Comparison of ENCODE assay signal across 1 cellular context in genomic region chr5:139481122-139481533, GRCh38.
TF ChIP-seq lines count a peak whose summit lies in the region.

No MANE protein-coding gene starts in this region.

TF ChIP-seq in HCT116, 20 proteins besides CTCF, POLR2A, EP300 and RAD21 (continued from another document):
- TF ChIP-seq REST (IDR thresholded peaks at IDR 0.05; ENCODE audit: low read depth) (no peak), FOSL1 (IDR thresholded peaks at IDR 0.05; ENCODE audit: low read depth) (no peak), ELF1 (IDR thresholded peaks at IDR 0.05; ENCODE audit: borderline replicate concordance, low read depth) (no peak), TCF7L2 (IDR thresholded peaks at IDR 0.05; ENCODE audit: borderline replicate concordance, extremely low read depth, insufficient read depth, insufficient read length) (no peak), SP1 (IDR thresholded peaks at IDR 0.05; ENCODE audit: low read depth) (no peak)
